3 cellular contexts compared by ENCODE assay signal in the genomic region with DNA sequence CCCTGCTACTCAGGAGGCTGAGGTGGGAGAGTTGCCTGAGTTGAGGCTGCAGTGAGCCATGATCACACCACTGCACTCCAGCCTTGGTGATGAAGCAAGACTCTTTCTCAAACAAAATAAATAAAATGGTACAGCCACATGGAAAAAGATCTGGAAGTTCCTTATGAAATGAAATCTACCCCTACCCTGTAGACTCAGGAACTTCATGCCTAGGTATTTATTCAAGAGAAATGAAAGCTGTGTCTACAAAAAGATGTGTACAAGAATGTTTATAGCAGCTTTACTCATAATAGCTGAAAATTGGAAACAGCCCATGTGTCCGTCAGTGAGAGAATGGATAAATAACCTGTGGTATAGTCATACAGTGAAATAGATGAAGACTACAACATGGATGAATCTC.
"Had no signal": no experiment of that assay in that cellular context is flagged by ENCODE, and none has a peak within 500 bp of the region (broad histone marks: within the 10 kb centered on the region; RNA-seq: fewer than 3 reads in every experiment).

No MANE protein-coding gene starts in this region.

- H3K4me3 ChIP-seq: GM12878 had no signal

- ATAC-seq: GM12878 had no signal

- DNase-seq: GDM1, GF-D8 had no signal
